In the genomic region with DNA sequence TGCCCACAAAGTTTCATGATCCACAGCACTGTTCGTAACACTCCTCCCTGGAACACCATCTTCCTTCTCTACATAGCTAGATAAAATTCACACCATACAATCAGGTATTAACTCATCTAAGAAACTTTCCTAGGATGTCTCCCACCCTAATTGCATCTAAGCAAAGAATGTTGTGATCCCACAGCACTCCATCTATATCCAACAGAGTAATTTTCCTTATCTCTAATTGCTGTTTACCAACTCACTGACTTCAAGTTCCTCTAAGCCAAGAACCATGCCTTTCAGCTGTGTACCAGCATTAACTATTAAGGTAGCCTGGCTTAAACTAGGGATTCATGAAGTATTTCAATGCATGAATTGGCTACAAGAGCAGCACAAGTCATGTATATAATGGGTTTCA, we compare ENCODE assay signal across 19 cellular contexts.
DNase-seq lines count a peak whose midpoint lies in the region; ATAC-seq, FAIRE-seq and TF ChIP-seq lines count a peak whose summit lies in the region.
"Had no signal": no experiment of that assay in that cellular context is flagged by ENCODE, and none has a peak within 500 bp of the region (broad histone marks: within the 10 kb centered on the region; RNA-seq: fewer than 3 reads in every experiment).

No MANE protein-coding gene starts in this region.

- 0 out of 2 replicates have a peak overlapping the region, but pooled peaks have one; percentile 35 for H3K14ac ChIP-seq in IMR-90 (replicated peaks; ENCODE audit: low read depth, low read length)
- H3K14ac ChIP-seq in trophoblast cell (ENCODE audit: low read length): no peak overlapping the region

- H3K9ac ChIP-seq in IMR-90 (ENCODE audit: low read depth, low read length) (no peak overlapping the region), trophoblast cell (ENCODE audit: low read length) (no peak overlapping the region), HepG2 (ENCODE audit: insufficient read depth, low read depth, low read length) (no peak overlapping the region)
- H3K9ac ChIP-seq: GM23248 had no signal

- no peak for TF ChIP-seq EP300 in HepG2 (IDR thresholded peaks at IDR 0.05; ENCODE audit: low read depth in 2 of 2, low read length in 2 of 2)
- no peak for TF ChIP-seq EP300 in HepG2 (CRISPR knock-in tag; IDR thresholded peaks at IDR 0.05; ENCODE audit: borderline replicate concordance)

- H3K9me3 ChIP-seq in IMR-90 (ENCODE audit: control insufficient read depth, insufficient read depth, low read length) (no peaks in the 10 kb centered on the region), trophoblast cell (ENCODE audit: insufficient read depth, low read depth, low read length) (no peaks in the 10 kb centered on the region), HepG2 (ENCODE audit: low read length) (no peaks in the 10 kb centered on the region)

- H3K18ac ChIP-seq in IMR-90 (ENCODE audit: low read depth, low read length): no peak overlapping the region
- no peak overlapping the region for H3K18ac ChIP-seq in trophoblast cell (ENCODE audit: low read length)

- ATAC-seq in IMR-90 (ENCODE audit: low read depth) (no peak), HepG2 (no peak)
- ATAC-seq: HCT116 had no signal

- H3K9me1 ChIP-seq in IMR-90 (ENCODE audit: insufficient read depth, low read length): peaks cover 4% of the 10 kb centered on the region; the same call in 1 of the 2 replicates

- H3K4me2 ChIP-seq in IMR-90 (ENCODE audit: low read depth, low read length): no peak overlapping the region
- no peak overlapping the region for H3K4me2 ChIP-seq in trophoblast cell (ENCODE audit: low read length)
- no peak overlapping the region for H3K4me2 ChIP-seq in HepG2 (ENCODE audit: low read depth, low read length)

- H2BK5ac ChIP-seq in IMR-90 (ENCODE audit: low read depth, low read length, poor library complexity, severe bottlenecking): no peak overlapping the region
- no peak overlapping the region for H2BK5ac ChIP-seq in trophoblast cell (ENCODE audit: low read depth, low read length, poor library complexity)

- H4K12ac ChIP-seq in trophoblast cell (ENCODE audit: low read depth, low read length): no peak overlapping the region

- intact Hi-C loops in IMR-90 (cut with micrococcal nuclease): loop anchor here (5.0 kb wide), 1 partner anchor 97 kb away; no protein-coding TSS in a partner anchor
- intact Hi-C loops in HepG2 (cut with micrococcal nuclease; ENCODE audit: unreplicated experiment): no loop called here

- TF ChIP-seq RAD21 in IMR-90 (IDR thresholded peaks at IDR 0.05; ENCODE audit: low read length): no peak
- no peak for TF ChIP-seq RAD21 in HepG2 (CRISPR knock-in tag; IDR thresholded peaks at IDR 0.05)

- POLR2A ChIA-PET in IMR-90 (lab: Charles Lee; ENCODE audit: unreplicated experiment): no interaction called here
- POLR2A ChIA-PET in HepG2 (lab: Yijun Ruan, JAX): no interaction called here

- H3K56ac ChIP-seq in IMR-90 (ENCODE audit: extremely low read depth, insufficient read depth, low read length): no peak overlapping the region

- H2BK12ac ChIP-seq in trophoblast cell (ENCODE audit: low read length): no peak overlapping the region

- DNase-seq in IMR-90 (no peak), amniotic epithelial cell (ENCODE audit: low read depth) (peak; percentile 17), trophoblast cell (peak; percentile 37 to 87), GM03348 (ENCODE audit: low spot score) (no peak), HepG2 (ENCODE audit: low spot score) (no peak), NCI-H1436 treated with DMSO at 0.1 percent for 48 hours (lab: John Stamatoyannopoulos, UW) (no peak)
- DNase-seq: C1 segment of cervical spinal cord; Calu3; CD4-positive, alpha-beta memory T cell; COR-L47; DMS53; DMS79 treated with DMSO at 0.1 percent for 48 hours; GF-D8; GM23248; H7 had no signal

- no peak overlapping the region for H2AK9ac ChIP-seq in IMR-90 (replicated peaks; ENCODE audit: low read depth, low read length, poor library complexity)

- H3K36me3 ChIP-seq in IMR-90 (ENCODE audit: control insufficient read depth, insufficient read depth, low read length) (peaks cover 11% of the 10 kb centered on the region; the same call in 1 of the 2 replicates), trophoblast cell (ENCODE audit: control insufficient read depth in 1 of 2, insufficient read depth in 2 of 2, low read length in 2 of 2) (peaks cover 14 to 20% of the 10 kb centered on the region in 2 experiments), HepG2 (replicated peaks in 1 of 2; ENCODE audit: control insufficient read depth in 1 of 2, insufficient read depth in 2 of 2, low read length in 2 of 2) (no peaks in the 10 kb centered on the region)

- FAIRE-seq in HepG2 (lab: Jason Lieb, UNC): no peak
- FAIRE-seq: GM12892, GM19239, H1 had no signal

- peaks cover 0 to 12% of the 10 kb centered on the region in 2 experiments; a peak in 2 of 4 replicates for H3K79me1 ChIP-seq in IMR-90 (ENCODE audit: low read depth in 1 of 2, low read length in 2 of 2)
- H3K79me1 ChIP-seq in trophoblast cell (ENCODE audit: low read length): no peaks in the 10 kb centered on the region

- peak overlapping the region; percentile 4; the same call in 1 of the 2 replicates for H3K23ac ChIP-seq in IMR-90 (ENCODE audit: low read depth, low read length)
- H3K23ac ChIP-seq in trophoblast cell (ENCODE audit: low read length): no peak overlapping the region

- H3K27ac ChIP-seq in IMR-90 (ENCODE audit: insufficient read depth, low read length) (no peak overlapping the region), trophoblast cell (ENCODE audit: low read depth, low read length) (no peak overlapping the region), HepG2 (ENCODE audit: extremely low read length, insufficient read depth, low read length) (no peak overlapping the region)
- H3K27ac ChIP-seq: GM23248 had no signal

- H2BK15ac ChIP-seq in IMR-90 (ENCODE audit: low read depth, low read length): no peak overlapping the region

- TF ChIP-seq POLR2A in IMR-90 (IDR thresholded peaks at IDR 0.05; ENCODE audit: low read depth, low read length): no peak
- TF ChIP-seq POLR2A in HepG2 (IDR thresholded peaks at IDR 0.05; ENCODE audit: insufficient read depth in 1 of 2, low read depth in 2 of 2, low read length in 2 of 2): no peak

- no peak overlapping the region for H2AFZ ChIP-seq in IMR-90 (replicated peaks; ENCODE audit: low read length, poor library complexity)
- H2AFZ ChIP-seq in trophoblast cell (ENCODE audit: insufficient read depth, low read length, poor library complexity): no peak overlapping the region
- H2AFZ ChIP-seq in HepG2 (ENCODE audit: low read length): no peak overlapping the region
- H2AFZ ChIP-seq: GM23248 had no signal

- H3K79me2 ChIP-seq in trophoblast cell (ENCODE audit: control insufficient read depth, insufficient read depth, low read length, poor library complexity) (no peaks in the 10 kb centered on the region), HepG2 (ENCODE audit: insufficient read depth, low read length) (no peaks in the 10 kb centered on the region)

- no peak overlapping the region for H4K5ac ChIP-seq in IMR-90 (ENCODE audit: low read depth, low read length)

- H2AK5ac ChIP-seq in IMR-90 (ENCODE audit: low read depth, low read length) (no peak overlapping the region), trophoblast cell (ENCODE audit: low read length) (no peak overlapping the region)

- in situ Hi-C loops in IMR-90 (cut with MboI; ENCODE audit: low sequenced_read_pairs): no loop called here
- in situ Hi-C loops in HepG2 (cut with HindIII; ENCODE audit: extremely low pct_ligation_motif_present, low pct_unique_long_range_greater_than_20kb): no loop called here

- no CpG with 5 or more reads among the region's 1 CpG for WGBS in IMR-90 (ENCODE audit: extremely low coverage in 2 of 2, insufficient read length in 1 of 2), 2 experiments
- no CpG with 5 or more reads among the region's 1 CpG for WGBS in trophoblast cell (ENCODE audit: extremely low coverage, insufficient coverage, insufficient read length)
- 60% methylated on average over 1 of the region's 1 CpG for WGBS in HepG2 (ENCODE audit: low lambda C conversion rate)

- dilution Hi-C loops in IMR-90 (cut with HindIII; ENCODE audit: low sequenced_read_pairs, unreplicated experiment): no loop called here

- H3K27me3 ChIP-seq in IMR-90 (ENCODE audit: control insufficient read depth, insufficient read depth, low read length) (no peaks in the 10 kb centered on the region), trophoblast cell (ENCODE audit: insufficient read depth, low read length) (no peaks in the 10 kb centered on the region), HepG2 (ENCODE audit: control insufficient read depth in 1 of 2, insufficient read depth in 2 of 2, low read length in 2 of 2) (peaks cover 0 to 7% of the 10 kb centered on the region in 2 experiments; a peak in 1 of 5 replicates)

- TF ChIP-seq CTCF in IMR-90 (conservative IDR thresholded peaks at IDR 0.05; ENCODE audit: low read depth, low read length): no peak
- no peak for TF ChIP-seq CTCF in HepG2 (CRISPR knock-in tag; IDR thresholded peaks at IDR 0.05)

- H4K91ac ChIP-seq in IMR-90 (ENCODE audit: insufficient read depth, low read depth, low read length): no peak overlapping the region
- H4K91ac ChIP-seq in trophoblast cell (ENCODE audit: low read depth, low read length): no peak overlapping the region

- no peak overlapping the region for H2BK120ac ChIP-seq in IMR-90 (ENCODE audit: low read depth, low read length)
- H2BK120ac ChIP-seq in trophoblast cell (ENCODE audit: insufficient read depth, low read length, poor library complexity): no peak overlapping the region

- CTCF ChIA-PET in IMR-90 (lab: Yijun Ruan, JAX) (interaction anchor here (0.6 kb wide), 1 partner anchor 25 kb away, joined by 5 read pairs; no protein-coding TSS in a partner anchor), HepG2 (lab: Yijun Ruan, JAX; ENCODE audit: low intra/inter-chr PET ratio, low total read pairs) (no interaction called here)

- H4K20me1 ChIP-seq in IMR-90 (ENCODE audit: insufficient read depth, low read length) (no peaks in the 10 kb centered on the region), HepG2 (ENCODE audit: insufficient read depth, low read length) (no peaks in the 10 kb centered on the region)

- H2BK20ac ChIP-seq in IMR-90 (ENCODE audit: low read depth, low read length): no peak overlapping the region

- H4K8ac ChIP-seq in IMR-90 (ENCODE audit: low read depth in 2 of 2, low read length in 2 of 2) (no peak overlapping the region), trophoblast cell (ENCODE audit: low read depth, low read length) (no peak overlapping the region)

- peaks cover 4% of the 10 kb centered on the region; the same call in 1 of the 2 replicates for H3K4me1 ChIP-seq in IMR-90 (ENCODE audit: control insufficient read depth, insufficient read depth, low read length)
- no peaks in the 10 kb centered on the region for H3K4me1 ChIP-seq in trophoblast cell (ENCODE audit: control insufficient read depth in 1 of 2, insufficient read depth in 2 of 2, low read length in 2 of 2)
- H3K4me1 ChIP-seq in HepG2 (ENCODE audit: insufficient read depth, low read length): no peaks in the 10 kb centered on the region

- BruUV-seq in IMR-90 (replicated peaks; lab: Mats Ljungman, UMichigan) (no TSS peak), HepG2 (replicated peaks; lab: Mats Ljungman, UMichigan) (no TSS peak)

- H3K4ac ChIP-seq in IMR-90 (ENCODE audit: low read depth, low read length): no peak overlapping the region
- H3K4ac ChIP-seq in trophoblast cell (ENCODE audit: low read depth, low read length): no peak overlapping the region

- H3K4me3 ChIP-seq in IMR-90 (ENCODE audit: insufficient read depth, low read depth, low read length): no peak overlapping the region
- no peak overlapping the region for H3K4me3 ChIP-seq in trophoblast cell (ENCODE audit: low read depth, low read length)
- no peak overlapping the region for H3K4me3 ChIP-seq in HepG2 (replicated peaks in 1 of 3; ENCODE audit: insufficient read depth in 1 of 3, low read depth in 2 of 3, low read length in 3 of 3)
- H3K4me3 ChIP-seq: GM23248 had no signal

Comparison
In these comparisons a context has a peak if more than half of its experiments do, and no peak if none do; other contexts are left out.
1. DNase-seq: peak in amniotic epithelial cell (single experiment) and trophoblast cell (2 of 2); none in IMR-90 (single experiment), GM03348 (single experiment), HepG2 (single experiment) and NCI-H1436 treated with DMSO at 0.1 percent for 48 hours (single experiment).